25 cellular contexts compared by ENCODE assay signal in genomic region chr6:21137708-21138358, GRCh38.
A peak's percentile ranks its signal among the peaks of the same experiment; 100 is the strongest.
DNase-seq lines count a peak whose midpoint lies in the region; ATAC-seq, FAIRE-seq and TF ChIP-seq lines count a peak whose summit lies in the region.
"Had no signal": no experiment of that assay in that cellular context is flagged by ENCODE, and none has a peak within 500 bp of the region (broad histone marks: within the 10 kb centered on the region; RNA-seq: fewer than 3 reads in every experiment).

No MANE protein-coding gene starts in this region.

- H3K4me3 ChIP-seq in astrocyte (ENCODE audit: insufficient read depth, low read depth, low read length) (no peak overlapping the region), smooth muscle cell (no peak overlapping the region)
- H3K4me3 ChIP-seq: gastrocnemius medialis, transverse colon had no signal

- H3K27me3 ChIP-seq in astrocyte (ENCODE audit: insufficient read depth, low read length): no peaks in the 10 kb centered on the region
- H3K27me3 ChIP-seq in smooth muscle cell (ENCODE audit: low read depth): no peaks in the 10 kb centered on the region
- H3K27me3 ChIP-seq: brain microvascular endothelial cell, gastrocnemius medialis, transverse colon had no signal

- H3K4me2 ChIP-seq in astrocyte (ENCODE audit: low read length) (no peak overlapping the region), smooth muscle cell (peak overlapping the region; percentile 5)

- no peak for ATAC-seq in HG02973 (IDR thresholded peaks at IDR 0.05; ENCODE audit: unreplicated experiment)
- ATAC-seq: gastrocnemius medialis; HCT116; naive thymus-derived CD8-positive, alpha-beta T cell had no signal

- TF ChIP-seq CTCF in astrocyte (IDR thresholded peaks at IDR 0.05; ENCODE audit: insufficient read depth, low read depth, low read length) (no peak), smooth muscle cell (IDR thresholded peaks at IDR 0.05; ENCODE audit: borderline replicate concordance, insufficient read depth, poor library complexity, severe bottlenecking) (no peak)

- FAIRE-seq in H54 (lab: Jason Lieb, UNC) (peak; percentile 20), astrocyte (lab: Jason Lieb, UNC) (no peak)
- FAIRE-seq: TTC549 had no signal

- no peak overlapping the region for H3K4me3 Mint-ChIP-seq in astrocyte (ENCODE audit: unreplicated experiment)
- H3K4me3 Mint-ChIP-seq: activated naive CD8-positive, alpha-beta T cell; memory B cell; naive thymus-derived CD8-positive, alpha-beta T cell had no signal

- H3K36me3 ChIP-seq in astrocyte (ENCODE audit: insufficient read depth, low read length) (no peaks in the 10 kb centered on the region), smooth muscle cell (ENCODE audit: low read depth) (no peaks in the 10 kb centered on the region)
- H3K36me3 ChIP-seq: brain microvascular endothelial cell, gastrocnemius medialis, transverse colon had no signal

- H3K27ac ChIP-seq in astrocyte (ENCODE audit: low read depth, low read length): no peak overlapping the region
- peak overlapping the region; percentile 25 for H3K27ac ChIP-seq in smooth muscle cell (ENCODE audit: low read depth)
- H3K27ac ChIP-seq: brain microvascular endothelial cell, gastrocnemius medialis, transverse colon had no signal

- H3K9me3 Mint-ChIP-seq in astrocyte (ENCODE audit: unreplicated experiment): no peaks in the 10 kb centered on the region
- H3K9me3 Mint-ChIP-seq: memory B cell; naive thymus-derived CD8-positive, alpha-beta T cell had no signal

- H4K20me1 ChIP-seq in astrocyte (ENCODE audit: insufficient read depth, low read length): no peaks in the 10 kb centered on the region
- H4K20me1 ChIP-seq in smooth muscle cell (ENCODE audit: low read depth): no peaks in the 10 kb centered on the region

- no peaks in the 10 kb centered on the region for H3K27me3 Mint-ChIP-seq in astrocyte (ENCODE audit: low read depth, unreplicated experiment)
- H3K27me3 Mint-ChIP-seq: activated naive CD8-positive, alpha-beta T cell; memory B cell; naive thymus-derived CD8-positive, alpha-beta T cell had no signal

- H2AFZ ChIP-seq in astrocyte (ENCODE audit: low read depth, low read length) (no peak overlapping the region), smooth muscle cell (ENCODE audit: low read depth) (no peak overlapping the region)

- H3K36me3 Mint-ChIP-seq in astrocyte (ENCODE audit: low read depth, unreplicated experiment): peaks cover 2% of the 10 kb centered on the region

- H3K79me2 ChIP-seq in astrocyte (ENCODE audit: insufficient read depth, low read length) (no peaks in the 10 kb centered on the region), smooth muscle cell (ENCODE audit: low read depth) (no peaks in the 10 kb centered on the region)

- H3K27ac Mint-ChIP-seq in astrocyte (ENCODE audit: unreplicated experiment): no peak overlapping the region
- H3K27ac Mint-ChIP-seq: activated naive CD8-positive, alpha-beta T cell; memory B cell; naive thymus-derived CD8-positive, alpha-beta T cell had no signal

- no peak overlapping the region for H3K9ac ChIP-seq in astrocyte (ENCODE audit: low read length)
- H3K9ac ChIP-seq in smooth muscle cell (ENCODE audit: low read depth): no peak overlapping the region

- H3K4me1 Mint-ChIP-seq in astrocyte (ENCODE audit: low read depth, unreplicated experiment): no peaks in the 10 kb centered on the region
- H3K4me1 Mint-ChIP-seq: memory B cell; naive thymus-derived CD8-positive, alpha-beta T cell had no signal

- H3K9me3 ChIP-seq in astrocyte (ENCODE audit: insufficient read depth, low read depth, low read length) (no peaks in the 10 kb centered on the region), smooth muscle cell (replicated peaks; ENCODE audit: low read depth) (no peaks in the 10 kb centered on the region)
- H3K9me3 ChIP-seq: gastrocnemius medialis, transverse colon had no signal

- no peak for DNase-seq in H54 (ENCODE audit: insufficient read length, low spot score)
- peak; percentile 60 for DNase-seq in astrocyte (ENCODE audit: low read depth)
- DNase-seq in globus pallidus (ENCODE audit: low spot score): peak; percentile 19
- no peak for DNase-seq in smooth muscle cell (lab: John Stamatoyannopoulos, UW; ENCODE audit: unreplicated experiment)
- no peak for DNase-seq in OCI-M1 (lab: John Stamatoyannopoulos, UW)
- no peak for DNase-seq in stimulated activated CD4-positive, alpha-beta T cell treated with anti-CD3 and anti-CD28 coated beads, Interleukin-4, amount 100 ng/mL, for 4 hours
- DNase-seq in KG1 (lab: John Stamatoyannopoulos, UW): no peak
- DNase-seq: activated T-cell treated with anti-CD3 and anti-CD28 coated beads, Interleukin-2, amount 50 U/mL, for 48 hours; AML-193; brain microvascular endothelial cell; cortex of kidney; DMS79 treated with DMSO at 0.1 percent for 48 hours; gastrocnemius medialis; naive thymus-derived CD8-positive, alpha-beta T cell; NCI-H1105 treated with DMSO at 0.1 percent for 48 hours; NCI-H524 treated with DMSO at 0.1 percent for 48 hours; posterior cingulate gyrus; stimulated activated CD4-positive, alpha-beta T cell treated with anti-CD3 and anti-CD28 coated beads, Interleukin-2, amount 100 ng/mL, for 24 hours; stimulated activated naive CD4-positive, alpha-beta T cell treated with Interleukin-2 at 50 U/mL for 16 hours; transverse colon had no signal

- WGBS in smooth muscle cell (ENCODE audit: low lambda C conversion rate): 62% methylated on average over 2 of the region's 2 CpGs

- H3F3A ChIP-seq in smooth muscle cell (ENCODE audit: low read depth): no peaks in the 10 kb centered on the region

- no peaks in the 10 kb centered on the region for H3K4me1 ChIP-seq in astrocyte (ENCODE audit: insufficient read depth, low read length)
- peaks cover 35% of the 10 kb centered on the region for H3K4me1 ChIP-seq in smooth muscle cell (ENCODE audit: low read depth)

- no peak for TF ChIP-seq POLR2A in H54 (IDR thresholded peaks at IDR 0.05; ENCODE audit: low read depth, low read length)

Comparison
In these comparisons a context has a peak if more than half of its experiments do, and no peak if none do; other contexts are left out.
1. DNase-seq: peak in astrocyte (single experiment) and globus pallidus (single experiment); none in H54 (single experiment), smooth muscle cell (single experiment), OCI-M1 (single experiment), stimulated activated CD4-positive, alpha-beta T cell treated with anti-CD3 and anti-CD28 coated beads, Interleukin-4, amount 100 ng/mL, for 4 hours (0 of 2) and KG1 (single experiment).